ENCODE assay signal across 9 cellular contexts in the genomic region with DNA sequence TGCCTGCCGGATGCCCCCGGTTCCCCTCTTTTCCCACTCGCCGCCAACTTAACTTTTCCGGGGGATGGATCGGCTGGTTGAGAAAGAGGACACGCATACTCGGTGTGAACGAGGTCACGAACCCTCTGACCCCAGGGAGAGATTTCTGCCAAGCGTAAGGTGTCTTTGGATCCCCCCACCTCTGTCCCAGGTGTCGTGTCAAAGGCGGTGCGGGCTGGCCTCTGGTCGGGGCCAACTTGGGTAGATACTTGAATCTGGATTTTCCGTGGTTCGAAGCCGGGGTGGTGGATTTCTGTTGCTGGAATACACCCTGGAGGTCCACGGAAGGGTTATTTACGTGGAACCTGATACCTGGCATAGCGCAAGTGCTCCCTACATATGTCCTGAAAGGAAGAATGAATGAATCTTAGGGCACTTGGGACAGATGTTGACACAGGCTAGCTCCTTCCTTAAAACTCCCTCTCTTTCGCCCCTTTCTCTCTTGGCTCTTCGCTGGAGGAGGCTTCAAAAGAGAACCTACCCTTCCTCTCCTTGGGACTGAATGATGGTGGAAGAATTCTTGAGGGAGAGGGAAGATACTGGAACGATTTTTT. TPM values are rescaled to one million over a fixed set of nuclear protein-coding genes. Genes with fewer than 3 reads are reported as not detected.
A peak's percentile ranks its signal among the peaks of the same experiment; 100 is the strongest.
DNase-seq lines count a peak whose midpoint lies in the region; ATAC-seq and TF ChIP-seq lines count a peak whose summit lies in the region.
"Had no signal": no experiment of that assay in that cellular context is flagged by ENCODE, and none has a peak within 500 bp of the region (broad histone marks: within the 10 kb centered on the region; RNA-seq: fewer than 3 reads in every experiment).

No MANE protein-coding gene starts in this region.

- H3K4me1 ChIP-seq in SK-N-SH (ENCODE audit: control insufficient read depth in 1 of 2, insufficient read depth in 2 of 2, low read depth in 1 of 2, low read length in 1 of 2): peaks cover 0 to 17% of the 10 kb centered on the region in 2 experiments; a peak in 1 of 4 replicates
- H3K4me1 ChIP-seq in mesodermal cell (ENCODE audit: control insufficient read depth, insufficient read depth, low read length, poor library complexity, severe bottlenecking): peaks cover 8% of the 10 kb centered on the region
- H3K4me1 ChIP-seq in testis: peaks cover 4% of the 10 kb centered on the region
- no peaks in the 10 kb centered on the region for H3K4me1 ChIP-seq in Karpas-422 (ENCODE audit: low read length)

- POLR2A ChIA-PET in SK-N-SH (lab: Yijun Ruan, JAX): no interaction called here

- H3K36me3 ChIP-seq in SK-N-SH (replicated peaks in 1 of 2; ENCODE audit: control insufficient read depth in 1 of 2, insufficient read depth in 2 of 2, low read length in 1 of 2) (no peaks in the 10 kb centered on the region), mesodermal cell (ENCODE audit: control insufficient read depth, insufficient read depth, low read length) (no peaks in the 10 kb centered on the region), testis (ENCODE audit: low read depth, missing control alignments) (no peaks in the 10 kb centered on the region), Karpas-422 (ENCODE audit: insufficient read depth, low read length) (no peaks in the 10 kb centered on the region)

- H3K9me3 ChIP-seq in SK-N-SH (no peaks in the 10 kb centered on the region), mesodermal cell (ENCODE audit: control insufficient read depth, low read length) (no peaks in the 10 kb centered on the region), testis (no peaks in the 10 kb centered on the region), Karpas-422 (ENCODE audit: low read length) (peaks cover 24% of the 10 kb centered on the region)

- peak overlapping the region; percentile 91 for H3K4me3 Mint-ChIP-seq in chondrocyte (ENCODE audit: unreplicated experiment)
- H3K4me3 Mint-ChIP-seq: stimulated activated effector memory CD8-positive, alpha-beta T cell treated with anti-CD3 and anti-CD28 coated beads, Interleukin-12 subunit alpha, Interleukin-12 subunit beta, amount 100 ng/mL, for 72 hours had no signal

- no peaks in the 10 kb centered on the region for H3K9me2 ChIP-seq in SK-N-SH
- H3K9me2 ChIP-seq in Karpas-422 (replicated peaks; ENCODE audit: insufficient read depth, low read length): no peaks in the 10 kb centered on the region

- peaks cover 2% of the 10 kb centered on the region for H3K9me3 Mint-ChIP-seq in chondrocyte (ENCODE audit: low read depth)

- H3K36me3 Mint-ChIP-seq in chondrocyte (ENCODE audit: low read depth): no peaks in the 10 kb centered on the region
- H3K36me3 Mint-ChIP-seq: stimulated activated effector memory CD8-positive, alpha-beta T cell treated with anti-CD3 and anti-CD28 coated beads, Interleukin-12 subunit alpha, Interleukin-12 subunit beta, amount 100 ng/mL, for 72 hours had no signal

- H3K27ac ChIP-seq in SK-N-SH (ENCODE audit: low read depth in 2 of 2, low read length in 1 of 2) (peak overlapping the region in 1 of 2 experiments; percentile 57; a peak in 1 of 4 replicates), mesodermal cell (ENCODE audit: low read depth, low read length, severe bottlenecking) (no peak overlapping the region), testis (no peak overlapping the region), Karpas-422 (ENCODE audit: low read length) (no peak overlapping the region)

- peaks cover 15% of the 10 kb centered on the region; the same call in 1 of the 2 replicates for H3K27me3 ChIP-seq in SK-N-SH (ENCODE audit: insufficient read depth)
- no peaks in the 10 kb centered on the region for H3K27me3 ChIP-seq in testis
- H3K27me3 ChIP-seq in Karpas-422 (ENCODE audit: low read length): no peaks in the 10 kb centered on the region

- no peak for TF ChIP-seq POLR2A in testis (IDR thresholded peaks at IDR 0.05)

- H3K27me3 Mint-ChIP-seq in chondrocyte (ENCODE audit: low read depth): peaks cover 6% of the 10 kb centered on the region

- peak overlapping the region; percentile 80 for H3K27ac Mint-ChIP-seq in chondrocyte (ENCODE audit: unreplicated experiment)
- H3K27ac Mint-ChIP-seq: stimulated activated effector memory CD8-positive, alpha-beta T cell treated with anti-CD3 and anti-CD28 coated beads, Interleukin-12 subunit alpha, Interleukin-12 subunit beta, amount 100 ng/mL, for 72 hours had no signal

- ATAC-seq in SK-N-SH treated with all-trans-retinoic acid at 6 μM for 48 hours: no peak
- ATAC-seq in GM18511 (IDR thresholded peaks at IDR 0.05; ENCODE audit: unreplicated experiment): no peak
- ATAC-seq: stimulated activated effector memory CD8-positive, alpha-beta T cell treated with anti-CD3 and anti-CD28 coated beads, Interleukin-12 subunit alpha, Interleukin-12 subunit beta, amount 100 ng/mL, for 72 hours had no signal

- no peaks in the 10 kb centered on the region; the same call in 1 of the 2 replicates for H4K20me1 ChIP-seq in SK-N-SH (ENCODE audit: insufficient read depth)
- H4K20me1 ChIP-seq in Karpas-422 (ENCODE audit: insufficient read depth, low read depth, low read length): no peaks in the 10 kb centered on the region

- H2AFZ ChIP-seq in SK-N-SH (ENCODE audit: low read depth) (no peak overlapping the region), Karpas-422 (ENCODE audit: low read length) (no peak overlapping the region)

- no peak for DNase-seq in SK-N-SH
- DNase-seq in chondrocyte (ENCODE audit: low spot score): no peak
- no peak for DNase-seq in testis
- DNase-seq in NOMO-1 (lab: John Stamatoyannopoulos, UW; ENCODE audit: unreplicated experiment in 2 of 2): no peak
- DNase-seq in Karpas-422: no peak

- no peak for TF ChIP-seq CTCF in SK-N-SH (IDR thresholded peaks at IDR 0.05)
- TF ChIP-seq CTCF in chondrocyte (IDR thresholded peaks at IDR 0.05): no peak
- no peak for TF ChIP-seq CTCF in testis (IDR thresholded peaks at IDR 0.05)

- 22% methylated on average over 15 of the region's 24 CpGs for WGBS in SK-N-SH (ENCODE audit: low lambda C conversion rate)
- 1 to 5% methylated on average over 10 to 16 of the region's 24 CpGs for WGBS in mesodermal cell (ENCODE audit: insufficient coverage in 2 of 2), 2 experiments
- 2% methylated on average over 24 of the region's 24 CpGs for WGBS in testis, 2 donors

- CTCF ChIA-PET in SK-N-SH (lab: Yijun Ruan, JAX): interaction anchor here (0.8 kb wide), 1 partner anchor 9 kb away, joined by 3 read pairs; no protein-coding TSS in a partner anchor

- H3K79me2 ChIP-seq in SK-N-SH (ENCODE audit: insufficient read depth) (peaks cover 42% of the 10 kb centered on the region), Karpas-422 (ENCODE audit: low read length) (no peaks in the 10 kb centered on the region)

- peaks cover 29% of the 10 kb centered on the region for H3K4me1 Mint-ChIP-seq in chondrocyte (ENCODE audit: low read depth)
- H3K4me1 Mint-ChIP-seq: stimulated activated effector memory CD8-positive, alpha-beta T cell treated with anti-CD3 and anti-CD28 coated beads, Interleukin-12 subunit alpha, Interleukin-12 subunit beta, amount 100 ng/mL, for 72 hours had no signal

- no peak for TF ChIP-seq RAD21 in SK-N-SH (IDR thresholded peaks at IDR 0.05; ENCODE audit: low read length)

- H3K4me2 ChIP-seq in SK-N-SH (peak overlapping the region; percentile 94), Karpas-422 (ENCODE audit: low read depth, low read length, poor library complexity, severe bottlenecking) (no peak overlapping the region)

- H3K9ac ChIP-seq in SK-N-SH (peak overlapping the region; percentile 73), Karpas-422 (ENCODE audit: low read length) (no peak overlapping the region)

- TF ChIP-seq EP300 in SK-N-SH (IDR thresholded peaks at IDR 0.05; ENCODE audit: borderline replicate concordance in 1 of 2, low read depth in 1 of 2, low read length in 1 of 2): no peak

- peaks cover 14% of the 10 kb centered on the region for H3F3A ChIP-seq in SK-N-SH (replicated peaks; ENCODE audit: insufficient read depth)

- intact Hi-C loops in testis (cut with DNase I; ENCODE audit: low total_unique reads): no loop called here

- peak overlapping the region; percentile 55 to 80; a peak in 3 of 4 replicates for H3K4me3 ChIP-seq in SK-N-SH (ENCODE audit: low read depth in 2 of 2, low read length in 1 of 2)
- H3K4me3 ChIP-seq in mesodermal cell (ENCODE audit: extremely low read depth, insufficient read depth, low read length, poor library complexity, severe bottlenecking): peak overlapping the region; percentile 75
- peak overlapping the region; percentile 43 to 64 for H3K4me3 ChIP-seq in testis
- H3K4me3 ChIP-seq in Karpas-422 (ENCODE audit: low read length): no peak overlapping the region

TF ChIP-seq in SK-N-SH, 30 proteins besides CTCF, POLR2A, EP300 and RAD21 (continues in another document):
- no peak for TF ChIP-seq SMC3 (IDR thresholded peaks at IDR 0.05; ENCODE audit: low read depth, low read length)
- TF ChIP-seq FOXM1 (IDR thresholded peaks at IDR 0.05; ENCODE audit: low read depth): no peak

TF ChIP-seq in SK-N-SH treated with all-trans-retinoic acid at 6 μM for 48 hours, 23 proteins besides CTCF, POLR2A, EP300 and RAD21 (continues in another document):
- TF ChIP-seq, protein P1, sequence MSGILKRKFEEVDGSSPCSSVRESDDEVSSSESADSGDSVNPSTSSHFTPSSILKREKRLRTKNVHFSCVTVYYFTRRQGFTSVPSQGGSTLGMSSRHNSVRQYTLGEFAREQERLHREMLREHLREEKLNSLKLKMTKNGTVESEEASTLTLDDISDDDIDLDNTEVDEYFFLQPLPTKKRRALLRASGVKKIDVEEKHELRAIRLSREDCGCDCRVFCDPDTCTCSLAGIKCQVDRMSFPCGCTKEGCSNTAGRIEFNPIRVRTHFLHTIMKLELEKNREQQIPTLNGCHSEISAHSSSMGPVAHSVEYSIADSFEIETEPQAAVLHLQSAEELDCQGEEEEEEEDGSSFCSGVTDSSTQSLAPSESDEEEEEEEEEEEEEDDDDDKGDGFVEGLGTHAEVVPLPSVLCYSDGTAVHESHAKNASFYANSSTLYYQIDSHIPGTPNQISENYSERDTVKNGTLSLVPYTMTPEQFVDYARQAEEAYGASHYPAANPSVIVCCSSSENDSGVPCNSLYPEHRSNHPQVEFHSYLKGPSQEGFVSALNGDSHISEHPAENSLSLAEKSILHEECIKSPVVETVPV (CRISPR knock-in tag; IDR thresholded peaks at IDR 0.05): no peak

RNA-seq across cellular contexts. Expression of a gene that starts 1.0 kb away (rescaled TPM):
- 12.3 and 12.4 TPM in 2 replicates for polyA plus RNA-seq in SK-N-SH (2012; rRNA removed)
- polyA plus RNA-seq in SK-N-SH (2012; cell fraction: cytosol; rRNA removed): 13.5 and 13.9 TPM in 2 replicates
- polyA plus RNA-seq in SK-N-SH (2012; cell fraction: nucleus; rRNA removed): 8.9 and 11.0 TPM in 2 replicates
- 8.7 to 14.3 TPM (median 9.0 TPM) in 3 replicates for total RNA-seq in chondrocyte
- 15.4 TPM for polyA plus RNA-seq in mesodermal cell (2013, experiment 1 of 2)
- 11.5 TPM for polyA plus RNA-seq in mesodermal cell (2013, experiment 2 of 2)
- total RNA-seq in testis: 1 to 10 TPM; 1.0 to 1.7 TPM
- polyA plus RNA-seq in testis (ENCODE audit: insufficient read depth, low read depth, low replicate concordance): 3.1 TPM
- total RNA-seq in Karpas-422 (2014; rRNA removed; shearing (Covaris generic); ENCODE audit: low replicate concordance): not detected in 2 replicates
